In genomic region chr12:112964067-112964670, GRCh38 we compare ENCODE assay signal across 30 cellular contexts. TPM values are rescaled to one million over a fixed set of nuclear protein-coding genes. Genes with fewer than 3 reads are reported as not detected.
"Had no signal": no experiment of that assay in that cellular context is flagged by ENCODE, and none has a peak within 500 bp of the region (broad histone marks: within the 10 kb centered on the region; RNA-seq: fewer than 3 reads in every experiment).

No MANE protein-coding gene starts in this region.

- H3K4me1 Mint-ChIP-seq: immature natural killer cell, memory B cell, mesothelial cell of epicardium, naive B cell, neural crest cell had no signal

- H3K4me3 ChIP-seq: colonic mucosa, esophagus squamous epithelium, heart right ventricle, lung, mucosa of descending colon, psoas muscle, sigmoid colon, testis, tibial nerve, upper lobe of left lung had no signal

- H3K36me3 ChIP-seq: colonic mucosa had no signal

- H3K9me3 Mint-ChIP-seq: natural killer cell treated with Interleukin-12 subunit alpha and Interleukin-12 subunit beta and Interleukin-15 and Interleukin-18, amount 100 ng/mL, for 72 hours had no signal

- H3K9me3 ChIP-seq: colonic mucosa, esophagus squamous epithelium, mucosa of descending colon, neutrophil, psoas muscle, testis, tibial nerve, upper lobe of left lung had no signal

- ATAC-seq: heart right ventricle; mucosa of descending colon; psoas muscle; right cardiac atrium; stimulated activated effector memory CD8-positive, alpha-beta T cell treated with anti-CD3 and anti-CD28 coated beads, Interleukin-12 subunit alpha, Interleukin-12 subunit beta, amount 100 ng/mL, for 72 hours had no signal

- H3K9ac ChIP-seq: parathyroid adenoma had no signal

- H3K27me3 ChIP-seq: colonic mucosa, esophagus squamous epithelium, neutrophil, sigmoid colon, testis, tibial nerve, upper lobe of left lung had no signal

- H3K4me1 ChIP-seq: colonic mucosa, esophagus squamous epithelium, heart right ventricle, parathyroid adenoma, psoas muscle, sigmoid colon, testis, tibial nerve, upper lobe of left lung had no signal

- DNase-seq: colonic mucosa; effector memory CD4-positive, alpha-beta T cell; erythroblast; esophagus squamous epithelium; foreskin melanocyte; glutamatergic neuron; heart right ventricle; hippocampal formation; immature natural killer cell; mucosa of descending colon; naive B cell; psoas muscle; right cardiac atrium; sigmoid colon; stimulated activated CD4-positive, alpha-beta T cell treated with anti-CD3 and anti-CD28 coated beads, Interleukin-2, amount 100 ng/mL, for 24 hours; stimulated activated CD4-positive, alpha-beta T cell treated with anti-CD3 and anti-CD28 coated beads, Interleukin-4, amount 100 ng/mL, for 24 hours; stimulated activated naive CD4-positive, alpha-beta T cell treated with Interleukin-2 at 50 U/mL for 16 hours; testis; upper lobe of left lung had no signal

- H3K27ac Mint-ChIP-seq: dendritic cell treated with granulocyte-macrophage colony-stimulating factor and Interleukin-4, amounts not matched to agents 40 ng/mL and 50 ng/mL, for 4 days; immature natural killer cell; memory B cell; mesothelial cell of epicardium; natural killer cell treated with Interleukin-12 subunit alpha and Interleukin-12 subunit beta and Interleukin-15 and Interleukin-18, amount 100 ng/mL, for 72 hours; stimulated activated effector memory CD8-positive, alpha-beta T cell treated with anti-CD3 and anti-CD28 coated beads, Interleukin-12 subunit alpha, Interleukin-12 subunit beta, amount 100 ng/mL, for 72 hours had no signal

- H3K4me3 Mint-ChIP-seq: dendritic cell treated with granulocyte-macrophage colony-stimulating factor and Interleukin-4, amounts not matched to agents 40 ng/mL and 50 ng/mL, for 4 days; immature natural killer cell; memory B cell; mesothelial cell of epicardium; natural killer cell treated with Interleukin-12 subunit alpha and Interleukin-12 subunit beta and Interleukin-15 and Interleukin-18, amount 100 ng/mL, for 72 hours; neural crest cell; stimulated activated effector memory CD8-positive, alpha-beta T cell treated with anti-CD3 and anti-CD28 coated beads, Interleukin-12 subunit alpha, Interleukin-12 subunit beta, amount 100 ng/mL, for 72 hours had no signal

- H3K27ac ChIP-seq: colonic mucosa, esophagus squamous epithelium, heart right ventricle, neutrophil, parathyroid adenoma, psoas muscle, sigmoid colon, testis, tibial nerve, upper lobe of left lung had no signal

- H3K27me3 Mint-ChIP-seq: dendritic cell treated with granulocyte-macrophage colony-stimulating factor and Interleukin-4, amounts not matched to agents 40 ng/mL and 50 ng/mL, for 4 days; memory B cell; naive B cell; natural killer cell treated with Interleukin-12 subunit alpha and Interleukin-12 subunit beta and Interleukin-15 and Interleukin-18, amount 100 ng/mL, for 72 hours had no signal

RNA-seq across cellular contexts. Expression of gene OAS2, which starts 14.2 kb away (rescaled TPM):
- total RNA-seq: neural crest cell had no signal

RNA-seq across cellular contexts. Expression of gene OAS1, which starts 57.4 kb away (rescaled TPM):
- total RNA-seq: chondrocyte, neural crest cell had no signal
